ENCODE assay signal across 8 cellular contexts in genomic region chr12:105107176-105107496, GRCh38. TPM values are rescaled to one million over a fixed set of nuclear protein-coding genes. Genes with fewer than 3 reads are reported as not detected.
DNase-seq lines count a peak whose midpoint lies in the region; ATAC-seq and TF ChIP-seq lines count a peak whose summit lies in the region.

No MANE protein-coding gene starts in this region.

- H3F3A ChIP-seq in neural progenitor cell (ENCODE audit: low read depth), result peaks cover 7% of the 10 kb centered on the region

- H3K4me1 ChIP-seq in esophagus muscularis mucosa (peaks cover 17 to 39% (median 38%) of the 10 kb centered on the region in 4 donors), neural progenitor cell (peaks cover 7% of the 10 kb centered on the region)

- TF ChIP-seq CTCF in BJ (IDR thresholded peaks at IDR 0.05; ENCODE audit: insufficient read depth, low read depth, low read length) (no peak), esophagus muscularis mucosa (IDR thresholded peaks at IDR 0.05) (no peak), neural progenitor cell (IDR thresholded peaks at IDR 0.05) (no peak)

- peak overlapping the region; percentile 95 for H3K4me3 Mint-ChIP-seq in neural progenitor cell

- H3K4me3 ChIP-seq in BJ (ENCODE audit: low read depth, low read length) (peak overlapping the region; percentile 98), esophagus muscularis mucosa (peak overlapping the region; percentile 86 to 95 (median 88)), neural progenitor cell (peak overlapping the region; percentile 55)

- H3K9ac ChIP-seq in neural progenitor cell, result no peak overlapping the region

- ATAC-seq in GM18873 (IDR thresholded peaks at IDR 0.05; ENCODE audit: low FRiP score, unreplicated experiment) (peak; percentile 2), HG03139 (IDR thresholded peaks at IDR 0.05; ENCODE audit: unreplicated experiment) (peak; percentile 8), GM18861 (IDR thresholded peaks at IDR 0.05; ENCODE audit: unreplicated experiment) (no peak)

- H3K9me3 ChIP-seq in esophagus muscularis mucosa, result no peaks in the 10 kb centered on the region
- H3K9me3 ChIP-seq in neural progenitor cell (ENCODE audit: low read depth), result no peaks in the 10 kb centered on the region

- TF ChIP-seq EP300 in esophagus muscularis mucosa (IDR thresholded peaks at IDR 0.05), result no peak

- TF ChIP-seq POLR2A in esophagus muscularis mucosa (IDR thresholded peaks at IDR 0.05; ENCODE audit: low read depth), result no peak

- peaks cover 41% of the 10 kb centered on the region for H3K79me2 ChIP-seq in neural progenitor cell (ENCODE audit: low read depth)

- H3K9me3 Mint-ChIP-seq in neural progenitor cell, result peaks cover 4% of the 10 kb centered on the region

- intact Hi-C loops in esophagus muscularis mucosa (cut with DNase I), result no loop called here

- no peak for DNase-seq in BJ (ENCODE audit: low read depth)
- peak; percentile 56 for DNase-seq in SK-N-DZ (ENCODE audit: low spot score)
- no peak for DNase-seq in esophagus muscularis mucosa (ENCODE audit: extremely low spot score)
- DNase-seq in neural progenitor cell (ENCODE audit: low spot score), result no peak
- no peak for DNase-seq in NK-92 (lab: John Stamatoyannopoulos, UW; ENCODE audit: unreplicated experiment)

- peak overlapping the region; percentile 94 for H2AFZ ChIP-seq in neural progenitor cell (replicated peaks)

- POLR2A ChIA-PET in BJ (lab: Charles Lee), result no interaction called here

- no peaks in the 10 kb centered on the region for H3K27me3 ChIP-seq in BJ (ENCODE audit: control insufficient read depth, insufficient read depth, low read length)
- no peaks in the 10 kb centered on the region for H3K27me3 ChIP-seq in esophagus muscularis mucosa
- peaks cover 13% of the 10 kb centered on the region for H3K27me3 ChIP-seq in neural progenitor cell

- peak overlapping the region; percentile 86 for H3K27ac Mint-ChIP-seq in neural progenitor cell

- CTCF ChIA-PET in BJ (lab: Yijun Ruan, JAX), result interaction anchor here (1.1 kb wide), 1 partner anchor 276 kb away, joined by 4 read pairs; no protein-coding TSS in a partner anchor

- H4K20me1 ChIP-seq in neural progenitor cell (ENCODE audit: low read depth), result peaks cover 14% of the 10 kb centered on the region

- peaks cover 26% of the 10 kb centered on the region for H3K4me1 Mint-ChIP-seq in neural progenitor cell

- H3K27ac ChIP-seq in esophagus muscularis mucosa (replicated peaks in 1 of 4) (peak overlapping the region; percentile 95 to 98 (median 96)), neural progenitor cell (no peak overlapping the region)

- 1% methylated on average over 15 of the region's 15 CpGs for WGBS in esophagus muscularis mucosa

- peaks cover 7% of the 10 kb centered on the region for H3K27me3 Mint-ChIP-seq in neural progenitor cell (ENCODE audit: insufficient read depth, low read depth)

- H3K36me3 ChIP-seq in BJ (ENCODE audit: control insufficient read depth, insufficient read depth, low read length), result no peaks in the 10 kb centered on the region
- H3K36me3 ChIP-seq in esophagus muscularis mucosa, result peaks cover 0 to 9% (median 3%) of the 10 kb centered on the region in 4 donors
- no peaks in the 10 kb centered on the region for H3K36me3 ChIP-seq in neural progenitor cell

- peak overlapping the region; percentile 84 for H3K4me2 ChIP-seq in neural progenitor cell

- H3K36me3 Mint-ChIP-seq in neural progenitor cell, result peaks cover 8% of the 10 kb centered on the region

RNA-seq across cellular contexts. Expression of gene WASHC4, which starts 0.4 kb away (rescaled TPM):
- 17.7 and 36.4 TPM in 2 replicates for polyA plus RNA-seq in BJ (2011; rRNA removed)
- 31.1 and 31.7 TPM in 2 replicates for polyA minus RNA-seq in BJ (2011; rRNA and poly(A)+ RNA removed)
- 22.1 and 25.6 TPM in 2 replicates for polyA plus RNA-seq in SK-N-DZ (2014; cell fraction: cytosol; rRNA removed)
- polyA plus RNA-seq in SK-N-DZ (2014; cell fraction: nucleus; rRNA removed), result 51.3 and 60.3 TPM in 2 replicates
- total RNA-seq in esophagus muscularis mucosa (10 to 100 TPM; 37.1 to 59.0 (median 38.6) TPM), neural progenitor cell (ENCODE audit: low replicate concordance) (53.9 and 81.1 TPM in 2 replicates)

RNA-seq across cellular contexts. Expression of gene ALDH1L2, which starts 22.9 kb away (rescaled TPM):
- 76.1 and 129 TPM in 2 replicates for polyA plus RNA-seq in BJ (2011; rRNA removed)
- 63.1 and 65.4 TPM in 2 replicates for polyA minus RNA-seq in BJ (2011; rRNA and poly(A)+ RNA removed)
- 2.2 and 4.3 TPM in 2 replicates for polyA plus RNA-seq in SK-N-DZ (2014; cell fraction: cytosol; rRNA removed)
- polyA plus RNA-seq in SK-N-DZ (2014; cell fraction: nucleus; rRNA removed), result 2.3 and 4.9 TPM in 2 replicates
- total RNA-seq in esophagus muscularis mucosa (10 to 100 TPM in 1 of 4 donors, 1 to 10 TPM in 3; 2.3 to 10.4 (median 5.2) TPM), neural progenitor cell (ENCODE audit: low replicate concordance) (0.13 and 0.68 TPM in 2 replicates)
